ENCODE assay signal across 35 cellular contexts in genomic region chr2:171608168-171608567, GRCh38.
"Had no signal": no experiment of that assay in that cellular context is flagged by ENCODE, and none has a peak within 500 bp of the region (broad histone marks: within the 10 kb centered on the region; RNA-seq: fewer than 3 reads in every experiment).

No MANE protein-coding gene starts in this region.

- H3K27me3 ChIP-seq: MG63 had no signal

- H3K36me3 ChIP-seq: MG63 had no signal

- H3K4me3 ChIP-seq: MG63 had no signal

- DNase-seq: Kasumi-1, MG63, MM.1S, MV-4-11, NCI-H1048, NCI-H1092, NCI-H1092 treated with DMSO at 0.1 percent for 48 hours, NCI-H1105, NCI-H1105 treated with DMSO at 0.1 percent for 48 hours, NCI-H1417, NCI-H1417 treated with DMSO at 0.1 percent for 48 hours, NCI-H1436, NCI-H1436 treated with DMSO at 0.1 percent for 48 hours, NCI-H146, NCI-H1694, NCI-H1694 treated with DMSO at 0.1 percent for 48 hours, NCI-H187, NCI-H187 treated with DMSO at 0.1 percent for 48 hours, NCI-H1930, NCI-H2029, NCI-H2029 treated with DMSO at 0.1 percent for 48 hours, NCI-H2081, NCI-H2081 treated with DMSO at 0.1 percent for 48 hours, NCI-H2107, NCI-H2171, NCI-H2171 treated with DMSO at 0.1 percent for 48 hours, NCI-H2227 treated with DMSO at 0.1 percent for 48 hours, NCI-H226, NCI-H345, NCI-H446, NCI-H446 treated with DMSO at 0.1 percent for 48 hours, NCI-H510A, NCI-H510A treated with DMSO at 0.1 percent for 48 hours, NCI-H524, NCI-H524 treated with DMSO at 0.1 percent for 48 hours had no signal
